Comparison of ENCODE assay signal across 23 cellular contexts in genomic region chr6:139006470-139006869, GRCh38. TPM values are rescaled to one million over a fixed set of nuclear protein-coding genes. Genes with fewer than 3 reads are reported as not detected.
A peak's percentile ranks its signal among the peaks of the same experiment; 100 is the strongest.
DNase-seq lines count a peak whose midpoint lies in the region; ATAC-seq, FAIRE-seq and TF ChIP-seq lines count a peak whose summit lies in the region.
"Had no signal": no experiment of that assay in that cellular context is flagged by ENCODE, and none has a peak within 500 bp of the region (broad histone marks: within the 10 kb centered on the region; RNA-seq: fewer than 3 reads in every experiment).

No MANE protein-coding gene starts in this region.

- no peak overlapping the region for H2AK5ac ChIP-seq in H1 (ENCODE audit: low read depth, low read length)

- TF ChIP-seq EP300 in H1 (IDR thresholded peaks at IDR 0.05; ENCODE audit: borderline replicate concordance in 1 of 2, low read depth in 2 of 2, low read length in 2 of 2) (no peak), HepG2 (IDR thresholded peaks at IDR 0.05; ENCODE audit: low read depth in 2 of 2, low read length in 2 of 2) (no peak), HepG2 (CRISPR knock-in tag; IDR thresholded peaks at IDR 0.05; ENCODE audit: borderline replicate concordance) (no peak)

- no peak overlapping the region for H2BK15ac ChIP-seq in H1 (ENCODE audit: low read length)

- WGBS in H1 (ENCODE audit: extremely low coverage in 1 of 2, insufficient coverage in 1 of 2, insufficient read length in 1 of 2, insufficient replicate concordance in 2 of 2, low coverage in 1 of 2, low lambda C conversion rate in 2 of 2, missing lambda C conversion rate in 1 of 2), 2 experiments = 90% methylated on average over 3 of the region's 3 CpGs; no CpG with 5 or more reads in 1 of the 2 experiments
- WGBS in HepG2 (ENCODE audit: low lambda C conversion rate) = 1% methylated on average over 3 of the region's 3 CpGs

- peaks cover 17% of the 10 kb centered on the region for H3F3A ChIP-seq in neural progenitor cell (ENCODE audit: low read depth)

- H3K27me3 Mint-ChIP-seq in neural progenitor cell (ENCODE audit: insufficient read depth, low read depth) = peaks cover 8% of the 10 kb centered on the region
- H3K27me3 Mint-ChIP-seq: B cell had no signal

- H2BK12ac ChIP-seq in H1 (ENCODE audit: low read depth, low read length) = no peak overlapping the region

- no peak overlapping the region for H3K9ac ChIP-seq in BLaER1
- no peak overlapping the region for H3K9ac ChIP-seq in H1 (replicated peaks in 1 of 4; ENCODE audit: extremely low read depth in 1 of 4, low read depth in 3 of 4, low read length in 3 of 4)
- H3K9ac ChIP-seq in HepG2 (ENCODE audit: insufficient read depth, low read depth, low read length) = no peak overlapping the region
- no peak overlapping the region for H3K9ac ChIP-seq in neural progenitor cell
- H3K9ac ChIP-seq: GM23248 had no signal

- intact Hi-C loops in HepG2 (cut with micrococcal nuclease; ENCODE audit: unreplicated experiment) = no loop called here

- H3K4me3 ChIP-seq in BLaER1 (no peak overlapping the region), H1 (ENCODE audit: extremely low read depth in 1 of 4, insufficient read depth in 2 of 4, low read depth in 3 of 4, low read length in 4 of 4) (no peak overlapping the region), HepG2 (replicated peaks in 1 of 3; ENCODE audit: insufficient read depth in 1 of 3, low read depth in 2 of 3, low read length in 3 of 3) (no peak overlapping the region), neural progenitor cell (no peak overlapping the region)
- H3K4me3 ChIP-seq: GM23248, HAP-1 had no signal

- H3K79me2 ChIP-seq in H1 (ENCODE audit: control insufficient read depth in 1 of 2, insufficient read depth in 2 of 2, low read length in 2 of 2) (no peaks in the 10 kb centered on the region), HepG2 (ENCODE audit: insufficient read depth, low read length) (no peaks in the 10 kb centered on the region), neural progenitor cell (ENCODE audit: low read depth) (no peaks in the 10 kb centered on the region)

- 0 out of 2 replicates have a peak overlapping the region, but pooled peaks have one; percentile 11 for H3K4me2 ChIP-seq in BLaER1
- H3K4me2 ChIP-seq in H1 (ENCODE audit: insufficient read depth in 1 of 2, low read depth in 2 of 2, low read length in 2 of 2) = no peak overlapping the region
- H3K4me2 ChIP-seq in HepG2 (ENCODE audit: low read depth, low read length) = no peak overlapping the region
- no peak overlapping the region for H3K4me2 ChIP-seq in neural progenitor cell

- H2BK5ac ChIP-seq in H1 (ENCODE audit: low read depth, low read length) = no peak overlapping the region

- no peak overlapping the region for H3K4ac ChIP-seq in H1 (replicated peaks; ENCODE audit: insufficient read length, low read depth, low read length)

- no peak overlapping the region for H4K8ac ChIP-seq in H1 (ENCODE audit: extremely low read depth, insufficient read depth, low read length)

- no peaks in the 10 kb centered on the region for H3K79me1 ChIP-seq in H1 (ENCODE audit: low read depth, low read length)

- H4K5ac ChIP-seq in H1 (ENCODE audit: insufficient read length, low read depth, low read length) = no peak overlapping the region

- no peak for TF ChIP-seq POLR2A in H1 (IDR thresholded peaks at IDR 0.05; ENCODE audit: control extremely low read depth in 1 of 2, low read depth in 2 of 2, low read length in 2 of 2)
- TF ChIP-seq POLR2A in HepG2 (IDR thresholded peaks at IDR 0.05; ENCODE audit: insufficient read depth in 1 of 2, low read depth in 2 of 2, low read length in 2 of 2) = no peak

- peaks cover 14% of the 10 kb centered on the region for H3K4me1 ChIP-seq in BLaER1
- H3K4me1 ChIP-seq in H1 (replicated peaks in 1 of 4; ENCODE audit: control insufficient read depth in 3 of 4, insufficient read depth in 4 of 4, low read length in 3 of 4) = no peaks in the 10 kb centered on the region
- peaks cover 7% of the 10 kb centered on the region; the same call in 1 of the 2 replicates for H3K4me1 ChIP-seq in HepG2 (ENCODE audit: insufficient read depth, low read length)
- H3K4me1 ChIP-seq in neural progenitor cell = peaks cover 8% of the 10 kb centered on the region

- 0 out of 2 replicates have a peak overlapping the region, but pooled peaks have one; percentile 49 for H2AFZ ChIP-seq in H1 (ENCODE audit: low read length)
- H2AFZ ChIP-seq in HepG2 (ENCODE audit: low read length) = no peak overlapping the region
- H2AFZ ChIP-seq in neural progenitor cell (replicated peaks) = peak overlapping the region; percentile 27
- H2AFZ ChIP-seq: GM23248 had no signal

- CTCF ChIA-PET in H1 (lab: Charles Lee; ENCODE audit: partially characterized antibody) (no interaction called here), HepG2 (lab: Yijun Ruan, JAX; ENCODE audit: low intra/inter-chr PET ratio, low total read pairs) (no interaction called here)

- no peaks in the 10 kb centered on the region for H3K9me3 Mint-ChIP-seq in neural progenitor cell
- H3K9me3 Mint-ChIP-seq: CD4-positive, CD25-positive, alpha-beta regulatory T cell; CD8-positive, alpha-beta T cell; HFFc6 had no signal

- H3K56ac ChIP-seq in H1 (replicated peaks; ENCODE audit: insufficient read length, low read depth, low read length) = no peak overlapping the region

- no peak overlapping the region for H4K91ac ChIP-seq in H1 (replicated peaks; ENCODE audit: insufficient read length, low read length)

- no peak overlapping the region for H3K18ac ChIP-seq in H1 (ENCODE audit: extremely low read depth, low read length)

- in situ Hi-C loops in HepG2 (cut with HindIII; ENCODE audit: extremely low pct_ligation_motif_present, low pct_unique_long_range_greater_than_20kb) = no loop called here

- BruUV-seq in HepG2 (replicated peaks; lab: Mats Ljungman, UMichigan) = no TSS peak

- H3K4me1 Mint-ChIP-seq in neural progenitor cell = peaks cover 2% of the 10 kb centered on the region

- ATAC-seq in HepG2 = peak; percentile 65; the same call in 2 of the 3 replicates
- ATAC-seq in HG03432 (IDR thresholded peaks at IDR 0.05; ENCODE audit: unreplicated experiment) = no peak
- ATAC-seq in HG03378 (IDR thresholded peaks at IDR 0.05; ENCODE audit: unreplicated experiment) = no peak
- ATAC-seq: CD8-positive, alpha-beta T cell had no signal

- TF ChIP-seq CTCF in H1 (IDR thresholded peaks at IDR 0.05; ENCODE audit: control extremely low read depth in 1 of 3, insufficient read depth in 1 of 3, low read depth in 1 of 3, low read length in 3 of 3) (no peak), HepG2 (CRISPR knock-in tag; IDR thresholded peaks at IDR 0.05) (peak; percentile 15; the same call in 1 of the 2 replicates), neural progenitor cell (IDR thresholded peaks at IDR 0.05) (no peak)

- no peaks in the 10 kb centered on the region for H4K20me1 ChIP-seq in BLaER1
- no peaks in the 10 kb centered on the region for H4K20me1 ChIP-seq in H1 (replicated peaks in 1 of 2; ENCODE audit: control insufficient read depth in 1 of 2, insufficient read depth in 2 of 2, low read length in 2 of 2)
- no peaks in the 10 kb centered on the region for H4K20me1 ChIP-seq in HepG2 (ENCODE audit: insufficient read depth, low read length)
- H4K20me1 ChIP-seq in neural progenitor cell (ENCODE audit: low read depth) = no peaks in the 10 kb centered on the region

- H3K4me3 Mint-ChIP-seq in neural progenitor cell = no peak overlapping the region
- H3K4me3 Mint-ChIP-seq: B cell; CD4-positive, CD25-positive, alpha-beta regulatory T cell; CD8-positive, alpha-beta T cell; HFFc6 had no signal

- TF ChIP-seq RAD21 in H1 (IDR thresholded peaks at IDR 0.05 in 1 of 2, conservative IDR thresholded peaks at IDR 0.05 in 1 of 2; ENCODE audit: low read depth in 2 of 2, low read length in 2 of 2) (no peak), HepG2 (CRISPR knock-in tag; IDR thresholded peaks at IDR 0.05) (no peak)

- FAIRE-seq in H1 (lab: Jason Lieb, UNC) (no peak), HepG2 (lab: Jason Lieb, UNC) (peak; percentile 76)
- FAIRE-seq: A204.1, G401.6, GM12892, H54 had no signal

- H3K27ac ChIP-seq in BLaER1 (no peak overlapping the region), H1 (ENCODE audit: low read depth, low read length) (no peak overlapping the region), HepG2 (ENCODE audit: extremely low read length, insufficient read depth, low read length) (no peak overlapping the region), neural progenitor cell (no peak overlapping the region)
- H3K27ac ChIP-seq: 22Rv1, GM23248 had no signal

- DNase-seq in H1 (ENCODE audit: low read depth in 1 of 2, low spot score in 2 of 2) (no peak), HepG2 (ENCODE audit: low spot score) (no peak), neural progenitor cell (ENCODE audit: low spot score) (no peak), CD1c-positive myeloid dendritic cell (ENCODE audit: extremely low spot score) (no peak), HK-2 (ENCODE audit: unreplicated experiment) (no peak)
- DNase-seq: C1 segment of cervical spinal cord; Caco-2; CD4-positive, CD25-positive, alpha-beta regulatory T cell; CD8-positive, alpha-beta T cell; DMS153; DND-41; GM23248; HFFc6 had no signal

- H2BK120ac ChIP-seq in H1 (replicated peaks; ENCODE audit: low read depth, low read length) = no peak overlapping the region

- H3K14ac ChIP-seq in H1 (ENCODE audit: insufficient read length) = no peak overlapping the region

- POLR2A ChIA-PET in H1 (lab: Charles Lee; ENCODE audit: partially characterized antibody) = no interaction called here
- POLR2A ChIA-PET in HepG2 (lab: Yijun Ruan, JAX) = no interaction called here

- H3K9me3 ChIP-seq in BLaER1 = no peaks in the 10 kb centered on the region
- H3K9me3 ChIP-seq in H1 (ENCODE audit: insufficient read depth in 2 of 2, low read depth in 1 of 2, low read length in 1 of 2) = no peaks in the 10 kb centered on the region
- no peaks in the 10 kb centered on the region for H3K9me3 ChIP-seq in HepG2 (ENCODE audit: low read length)
- no peaks in the 10 kb centered on the region for H3K9me3 ChIP-seq in neural progenitor cell (ENCODE audit: low read depth)
- H3K9me3 ChIP-seq: Caco-2, HAP-1 had no signal

- no peaks in the 10 kb centered on the region for H3K23me2 ChIP-seq in H1 (ENCODE audit: low read depth, low read length)

- H2BK20ac ChIP-seq in H1 (ENCODE audit: low read length) = no peak overlapping the region

- no peaks in the 10 kb centered on the region for H3K36me3 ChIP-seq in BLaER1
- H3K36me3 ChIP-seq in H1 (ENCODE audit: control insufficient read depth in 2 of 4, insufficient read depth in 4 of 4, low read length in 3 of 4) = no peaks in the 10 kb centered on the region
- H3K36me3 ChIP-seq in HepG2 (replicated peaks in 1 of 2; ENCODE audit: control insufficient read depth in 1 of 2, insufficient read depth in 2 of 2, low read length in 2 of 2) = no peaks in the 10 kb centered on the region
- no peaks in the 10 kb centered on the region for H3K36me3 ChIP-seq in neural progenitor cell
- H3K36me3 ChIP-seq: HAP-1 had no signal

- H3K27me3 ChIP-seq in BLaER1 (no peaks in the 10 kb centered on the region), H1 (replicated peaks in 1 of 4; ENCODE audit: control insufficient read depth in 3 of 4, extremely low read depth in 1 of 4, insufficient read depth in 3 of 4, low read length in 3 of 4) (no peaks in the 10 kb centered on the region), HepG2 (ENCODE audit: control insufficient read depth in 1 of 2, insufficient read depth in 2 of 2, low read length in 2 of 2) (no peaks in the 10 kb centered on the region), neural progenitor cell (no peaks in the 10 kb centered on the region)

- no peak overlapping the region for H3K27ac Mint-ChIP-seq in neural progenitor cell
- H3K27ac Mint-ChIP-seq: B cell; CD8-positive, alpha-beta T cell; HFFc6 had no signal

- H3K36me3 Mint-ChIP-seq in neural progenitor cell = no peaks in the 10 kb centered on the region
- H3K36me3 Mint-ChIP-seq: CD4-positive, CD25-positive, alpha-beta regulatory T cell; CD8-positive, alpha-beta T cell had no signal

- H3K23ac ChIP-seq in H1 (ENCODE audit: insufficient read length) = no peak overlapping the region

RNA-seq across cellular contexts. Expression of gene REPS1, which starts 18.4 kb away (rescaled TPM):
- total RNA-seq in H1 (2021; fragmentation: NEBNext Ultra II Directional; extraction: Animal tissue kit (Norgen Biotek cat#: 25700)) = 65.7 and 68.9 TPM in 2 replicates
- 39.3 and 52.1 TPM in 2 replicates for polyA plus RNA-seq in H1 (2011; rRNA removed)
- 56.2 TPM for polyA plus RNA-seq in H1 (2011; cell fraction: cytosol; rRNA removed)
- polyA plus RNA-seq in H1 (2011; cell fraction: nucleus; rRNA removed) = 61.6 TPM
- 50.3 to 72.8 TPM (median 59.0 TPM) in 4 replicates for polyA plus RNA-seq in H1 (2012, experiment 1 of 2)
- 14.5 TPM for polyA plus RNA-seq in H1 (2012, experiment 2 of 2)
- polyA plus RNA-seq in H1 (2013, experiment 1 of 2) = 48.5 TPM
- 48.8 TPM for polyA plus RNA-seq in H1 (2013, experiment 2 of 2)
- polyA minus RNA-seq in H1 (2011; rRNA and poly(A)+ RNA removed) = 117 and 119 TPM in 2 replicates
- 59.6 TPM for polyA minus RNA-seq in H1 (2011; cell fraction: cytosol; rRNA and poly(A)+ RNA removed)
- 79.9 TPM for polyA minus RNA-seq in H1 (2011; cell fraction: nucleus; rRNA and poly(A)+ RNA removed)
- total RNA-seq in HepG2 (2016; rRNA removed; fragmentation: Illumina TruSeq; extraction: Trizol) = 36.7 and 38.3 TPM in 2 replicates
- 45.7 and 61.3 TPM in 2 replicates for total RNA-seq in HepG2 (2016; cell fraction: cytosol; rRNA removed; fragmentation: Illumina TruSeq; extraction: Trizol; ENCODE audit: low read depth)
- 37.3 and 38.7 TPM in 2 replicates for total RNA-seq in HepG2 (2016; cell fraction: insoluble cytoplasmic fraction; rRNA removed; fragmentation: Illumina TruSeq; extraction: Trizol)
- 33.6 and 33.7 TPM in 2 replicates for total RNA-seq in HepG2 (2016; cell fraction: membrane; rRNA removed; fragmentation: Illumina TruSeq; extraction: Trizol)
- total RNA-seq in HepG2 (2016; cell fraction: nucleus; rRNA removed; fragmentation: Illumina TruSeq; extraction: Trizol) = 34.9 and 38.2 TPM in 2 replicates
- 35.2 and 36.4 TPM in 2 replicates for polyA plus RNA-seq in HepG2 (2011; rRNA removed)
- polyA plus RNA-seq in HepG2 (2011; cell fraction: cytosol; rRNA removed) = 21.6 and 24.9 TPM in 2 replicates
- polyA plus RNA-seq in HepG2 (2011; cell fraction: nucleus; rRNA removed) = 28.2 and 29.2 TPM in 2 replicates
- 26.4 and 35.4 TPM in 2 replicates for polyA plus RNA-seq in HepG2 (2012)
- polyA plus RNA-seq in HepG2 (2016; cell fraction: cytosol; fragmentation: Illumina TruSeq; extraction: Trizol; ENCODE audit: low read depth) = 7.0 and 8.2 TPM in 2 replicates
- 42.5 and 47.8 TPM in 2 replicates for polyA plus RNA-seq in HepG2 (2016; cell fraction: insoluble cytoplasmic fraction; fragmentation: Illumina TruSeq; extraction: Trizol; ENCODE audit: low read depth)
- polyA plus RNA-seq in HepG2 (2016; cell fraction: membrane; fragmentation: Illumina TruSeq; extraction: Trizol; ENCODE audit: low read depth) = 24.4 and 27.4 TPM in 2 replicates
- polyA plus RNA-seq in HepG2 (2016; cell fraction: nucleus; fragmentation: Illumina TruSeq; extraction: Trizol; ENCODE audit: insufficient read depth, low read depth) = 43.8 and 46.7 TPM in 2 replicates
- polyA minus RNA-seq in HepG2 (2011; rRNA and poly(A)+ RNA removed; ENCODE audit: low replicate concordance) = 30.4 and 52.2 TPM in 2 replicates
- 23.2 and 35.8 TPM in 2 replicates for polyA minus RNA-seq in HepG2 (2011; cell fraction: cytosol; rRNA and poly(A)+ RNA removed)
- 70.3 and 84.2 TPM in 2 replicates for polyA minus RNA-seq in HepG2 (2011; cell fraction: nucleus; rRNA and poly(A)+ RNA removed)
- total RNA-seq in neural progenitor cell (ENCODE audit: low replicate concordance) = 86.1 and 97.5 TPM in 2 replicates

RNA-seq across cellular contexts. Expression of gene ABRACL, which starts 22.1 kb away (rescaled TPM):
- 167 and 172 TPM in 2 replicates for total RNA-seq in H1 (2021; fragmentation: NEBNext Ultra II Directional; extraction: Animal tissue kit (Norgen Biotek cat#: 25700))
- polyA plus RNA-seq in H1 (2011; rRNA removed) (66.9 and 103 TPM in 2 replicates), HepG2 (2011; rRNA removed) (0.82 and 1.4 TPM in 2 replicates)
- 134 TPM for polyA plus RNA-seq in H1 (2011; cell fraction: cytosol; rRNA removed)
- polyA plus RNA-seq in H1 (2011; cell fraction: nucleus; rRNA removed) = 24.8 TPM
- 121 to 224 TPM (median 145 TPM) in 4 replicates for polyA plus RNA-seq in H1 (2012, experiment 1 of 2)
- 141 TPM for polyA plus RNA-seq in H1 (2012, experiment 2 of 2)
- 216 TPM for polyA plus RNA-seq in H1 (2013, experiment 1 of 2)
- 233 TPM for polyA plus RNA-seq in H1 (2013, experiment 2 of 2)
- polyA minus RNA-seq in H1 (2011; rRNA and poly(A)+ RNA removed) = 19.2 and 25.2 TPM in 2 replicates
- 26.9 TPM for polyA minus RNA-seq in H1 (2011; cell fraction: cytosol; rRNA and poly(A)+ RNA removed)
- polyA minus RNA-seq in H1 (2011; cell fraction: nucleus; rRNA and poly(A)+ RNA removed) = 17.6 TPM
- total RNA-seq in HepG2 (2016; rRNA removed; fragmentation: Illumina TruSeq; extraction: Trizol) (5.4 and 7.6 TPM in 2 replicates), neural progenitor cell (ENCODE audit: low replicate concordance) (134 and 242 TPM in 2 replicates)
- total RNA-seq in HepG2 (2016; cell fraction: cytosol; rRNA removed; fragmentation: Illumina TruSeq; extraction: Trizol; ENCODE audit: low read depth) = 2.0 and 2.1 TPM in 2 replicates
- total RNA-seq in HepG2 (2016; cell fraction: insoluble cytoplasmic fraction; rRNA removed; fragmentation: Illumina TruSeq; extraction: Trizol) = 5.5 and 7.4 TPM in 2 replicates
- total RNA-seq in HepG2 (2016; cell fraction: membrane; rRNA removed; fragmentation: Illumina TruSeq; extraction: Trizol) = 2.3 and 3.2 TPM in 2 replicates
- 1.9 and 3.0 TPM in 2 replicates for total RNA-seq in HepG2 (2016; cell fraction: nucleus; rRNA removed; fragmentation: Illumina TruSeq; extraction: Trizol)
- 0.78 and 1.9 TPM in 2 replicates for polyA plus RNA-seq in HepG2 (2011; cell fraction: cytosol; rRNA removed)
- 0.29 and 0.42 TPM in 2 replicates for polyA plus RNA-seq in HepG2 (2011; cell fraction: nucleus; rRNA removed)
- polyA plus RNA-seq in HepG2 (2012) = 0.99 and 1.1 TPM in 2 replicates
- 2.0 and 3.1 TPM in 2 replicates for polyA plus RNA-seq in HepG2 (2016; cell fraction: cytosol; fragmentation: Illumina TruSeq; extraction: Trizol; ENCODE audit: low read depth)
- polyA plus RNA-seq in HepG2 (2016; cell fraction: insoluble cytoplasmic fraction; fragmentation: Illumina TruSeq; extraction: Trizol; ENCODE audit: low read depth) = 9.1 and 11.4 TPM in 2 replicates
- polyA plus RNA-seq in HepG2 (2016; cell fraction: membrane; fragmentation: Illumina TruSeq; extraction: Trizol; ENCODE audit: low read depth) = 3.2 and 4.1 TPM in 2 replicates
- 2.5 and 4.0 TPM in 2 replicates for polyA plus RNA-seq in HepG2 (2016; cell fraction: nucleus; fragmentation: Illumina TruSeq; extraction: Trizol; ENCODE audit: insufficient read depth, low read depth)
- polyA minus RNA-seq in HepG2 (2011; rRNA and poly(A)+ RNA removed; ENCODE audit: low replicate concordance) = 1.0 TPM in 1 of 2 replicates, not detected in the other
- polyA minus RNA-seq in HepG2 (2011; cell fraction: cytosol; rRNA and poly(A)+ RNA removed) = not detected in 2 replicates
- polyA minus RNA-seq in HepG2 (2011; cell fraction: nucleus; rRNA and poly(A)+ RNA removed) = 0.77 TPM in 1 of 2 replicates, not detected in the other

Comparison
In these comparisons a context has a peak if more than half of its experiments do, and no peak if none do; other contexts are left out.
1. RNA of gene ABRACL, which starts 22.1 kb away (total RNA-seq): 134 to 242 TPM in neural progenitor cell and 167 to 172 TPM in H1; 1.9 to 7.6 TPM in HepG2; every median in the first group is over 10 times any median in the second.